Comparison of ENCODE assay signal across 2 cellular contexts in genomic region chr1:200738348-200738732, GRCh38.
A peak's percentile ranks its signal among the peaks of the same experiment; 100 is the strongest.
TF ChIP-seq lines count a peak whose summit lies in the region.

No MANE protein-coding gene starts in this region.

TF ChIP-seq in SK-N-SH, 30 proteins besides CTCF, POLR2A, EP300 and RAD21 (continued from another document):
- no peak for TF ChIP-seq REST (IDR thresholded peaks at IDR 0.05; ENCODE audit: low read depth, low read length)
- peak; percentile 73 for TF ChIP-seq TAF1 (IDR thresholded peaks at IDR 0.05; ENCODE audit: borderline replicate concordance, low read depth, low read length)
- TF ChIP-seq GABPA (IDR thresholded peaks at IDR 0.05; ENCODE audit: low read depth): no peak
- no peak for TF ChIP-seq NRF1 (IDR thresholded peaks at IDR 0.05; ENCODE audit: low read depth, low read length)
- TF ChIP-seq SIN3A (IDR thresholded peaks at IDR 0.05; ENCODE audit: borderline replicate concordance, low read depth, low read length): 0 out of 2 replicates have a peak, but pooled peaks have one; percentile 22
- TF ChIP-seq FOSL2 (IDR thresholded peaks at IDR 0.05; ENCODE audit: borderline replicate concordance, low read depth): no peak
- no peak for TF ChIP-seq FOXM1 (IDR thresholded peaks at IDR 0.05; ENCODE audit: low read depth)
- no peak; the same call in 1 of the 2 replicates for TF ChIP-seq NFIC (IDR thresholded peaks at IDR 0.05; ENCODE audit: borderline replicate concordance)
- no peak for TF ChIP-seq JUND (IDR thresholded peaks at IDR 0.05)
- no peak for TF ChIP-seq RFX5 (IDR thresholded peaks at IDR 0.05; ENCODE audit: low read length)
- TF ChIP-seq RXRA (IDR thresholded peaks at IDR 0.05; ENCODE audit: borderline replicate concordance, low read depth): no peak

TF ChIP-seq in SK-N-SH treated with all-trans-retinoic acid at 6 μM for 48 hours, 23 proteins besides CTCF, POLR2A, EP300 and RAD21 (continued from another document):
- TF ChIP-seq POU6F1 (CRISPR knock-in tag; IDR thresholded peaks at IDR 0.05; ENCODE audit: borderline replicate concordance, low read depth) (no peak), BACH2 (CRISPR knock-in tag; IDR thresholded peaks at IDR 0.05; ENCODE audit: borderline replicate concordance) (no peak), ZNF8 (CRISPR knock-in tag; IDR thresholded peaks at IDR 0.05) (no peak), ZNF565 (CRISPR knock-in tag; conservative IDR thresholded peaks at IDR 0.05; ENCODE audit: low read depth) (no peak), TSHZ2 (CRISPR knock-in tag; IDR thresholded peaks at IDR 0.05) (no peak), ZNF70 (CRISPR knock-in tag; IDR thresholded peaks at IDR 0.05) (no peak)
